Comparison of ENCODE assay signal across 36 cellular contexts in genomic region chr9:135639196-135639595, GRCh38. TPM values are rescaled to one million over a fixed set of nuclear protein-coding genes. Genes with fewer than 3 reads are reported as not detected.
DNase-seq lines count a peak whose midpoint lies in the region; ATAC-seq and TF ChIP-seq lines count a peak whose summit lies in the region.
"Had no signal": no experiment of that assay in that cellular context is flagged by ENCODE, and none has a peak within 500 bp of the region (broad histone marks: within the 10 kb centered on the region; RNA-seq: fewer than 3 reads in every experiment).

TSS of gene GLT6D1 (minus strand) at chr9:135639540. CDS start at chr9:135639187, 353 bp downstream.

- TF ChIP-seq CTCF in esophagus muscularis mucosa (IDR thresholded peaks at IDR 0.05) (no peak), osteocyte (IDR thresholded peaks at IDR 0.05) (no peak)

- no peaks in the 10 kb centered on the region for H3K4me1 ChIP-seq in esophagus muscularis mucosa
- H3K4me1 ChIP-seq: A549, BE2C, Caco-2 had no signal

- no peaks in the 10 kb centered on the region for H3K36me3 Mint-ChIP-seq in osteocyte (ENCODE audit: unreplicated experiment)
- H3K36me3 Mint-ChIP-seq: CD14-positive monocyte; CD8-positive, alpha-beta T cell had no signal

- TF ChIP-seq POLR2A in esophagus muscularis mucosa (IDR thresholded peaks at IDR 0.05; ENCODE audit: low read depth) = no peak

- no peaks in the 10 kb centered on the region for H3K36me3 ChIP-seq in esophagus muscularis mucosa
- H3K36me3 ChIP-seq: BE2C; BLaER1; BLaER1 treated with 17β-estradiol and CSF1 and Interleukin-3, amounts not matched to agents 10 nM and 100 nM had no signal

- H3K27ac Mint-ChIP-seq in osteocyte (ENCODE audit: unreplicated experiment) = no peak within 1 kb of the TSS
- H3K27ac Mint-ChIP-seq: B cell; CD4-positive, alpha-beta memory T cell; CD4-positive, alpha-beta T cell; CD4-positive, CD25-positive, alpha-beta regulatory T cell; CD8-positive, alpha-beta memory T cell; CD8-positive, alpha-beta T cell had no signal

- no peak within 1 kb of the TSS for H3K4me3 Mint-ChIP-seq in osteocyte (ENCODE audit: unreplicated experiment)
- H3K4me3 Mint-ChIP-seq: B cell; CD14-positive monocyte; CD4-positive, alpha-beta T cell; CD4-positive, CD25-positive, alpha-beta regulatory T cell; CD8-positive, alpha-beta memory T cell; CD8-positive, alpha-beta T cell had no signal

- H3K27ac ChIP-seq in esophagus muscularis mucosa (replicated peaks in 1 of 4) = no peak within 1 kb of the TSS
- H3K27ac ChIP-seq: 22Rv1; A549; BLaER1; BLaER1 treated with 17β-estradiol and CSF1 and Interleukin-3, amounts not matched to agents 10 nM and 100 nM; C4-2B had no signal

- peaks cover 10% of the 10 kb centered on the region for H3K27me3 Mint-ChIP-seq in osteocyte (ENCODE audit: unreplicated experiment)

- peaks cover 2% of the 10 kb centered on the region for H3K4me1 Mint-ChIP-seq in osteocyte (ENCODE audit: unreplicated experiment)
- H3K4me1 Mint-ChIP-seq: B cell; CD14-positive monocyte; CD4-positive, CD25-positive, alpha-beta regulatory T cell; CD8-positive, alpha-beta memory T cell had no signal

- peaks cover 13% of the 10 kb centered on the region for H3K9me3 Mint-ChIP-seq in osteocyte (ENCODE audit: unreplicated experiment)

- peaks cover 0 to 6% (median 3%) of the 10 kb centered on the region in 4 donors for H3K9me3 ChIP-seq in esophagus muscularis mucosa
- H3K9me3 ChIP-seq: BE2C, Caco-2 had no signal

- WGBS in esophagus muscularis mucosa = 78% methylated on average over 9 of the region's 9 CpGs

- no peak within 1 kb of the TSS for H3K4me3 ChIP-seq in esophagus muscularis mucosa
- H3K4me3 ChIP-seq: A549; BLaER1; BLaER1 treated with 17β-estradiol and CSF1 and Interleukin-3, amounts not matched to agents 10 nM and 100 nM had no signal

- no peak for ATAC-seq in GM18907 (IDR thresholded peaks at IDR 0.05; ENCODE audit: unreplicated experiment)
- no peak for ATAC-seq in HG02759 (IDR thresholded peaks at IDR 0.05; ENCODE audit: unreplicated experiment)
- ATAC-seq: A549; CD8-positive, alpha-beta T cell had no signal

- DNase-seq in esophagus muscularis mucosa (ENCODE audit: extremely low spot score) = peak; percentile 8
- peak; percentile 50 for DNase-seq in foreskin melanocyte
- peak; percentile 60 for DNase-seq in osteocyte (ENCODE audit: extremely low spot score, unreplicated experiment)
- no peak for DNase-seq in dedifferentiated amniotic fluid mesenchymal stem cell (ENCODE audit: extremely low spot score)
- DNase-seq: 8988T; ACHN; AML-193; BE2C; C1 segment of cervical spinal cord; Caco-2; Calu3; CD4-positive, alpha-beta memory T cell; CD4-positive, alpha-beta T cell; CD4-positive, CD25-positive, alpha-beta regulatory T cell; CD8-positive, alpha-beta memory T cell; CD8-positive, alpha-beta T cell; COR-L47; DMS 273 treated with DMSO at 0.1 percent for 48 hours; DMS153; DMS53; DMS79; DMS79 treated with DMSO at 0.1 percent for 48 hours; DND-41; EL had no signal

- TF ChIP-seq EP300 in esophagus muscularis mucosa (IDR thresholded peaks at IDR 0.05) = no peak

- peaks cover 0 to 58% (median 0%) of the 10 kb centered on the region in 4 donors for H3K27me3 ChIP-seq in esophagus muscularis mucosa
- H3K27me3 ChIP-seq: BLaER1; BLaER1 treated with 17β-estradiol and CSF1 and Interleukin-3, amounts not matched to agents 10 nM and 100 nM had no signal

- intact Hi-C loops in esophagus muscularis mucosa (cut with DNase I) = no loop called here

RNA-seq across cellular contexts. Expression of gene GLT6D1, which starts in this region (rescaled TPM):
- total RNA-seq in esophagus muscularis mucosa = not detected
- not detected in 2 replicates for total RNA-seq in osteocyte
- total RNA-seq: A172; A673; B cell; Caco-2; Calu3; CD4-positive, alpha-beta memory T cell; CD4-positive, alpha-beta T cell; CD4-positive, CD25-positive, alpha-beta regulatory T cell; CD8-positive, alpha-beta memory T cell; CD8-positive, alpha-beta T cell; Daoy had no signal

Comparison
In these comparisons a context has a peak if more than half of its experiments do, and no peak if none do; other contexts are left out.
1. Peak in DNase-seq in esophagus muscularis mucosa; RNA of the gene not detected or under 1 TPM.
2. Peak in DNase-seq in osteocyte; RNA of the gene not detected or under 1 TPM.